Comparison of ENCODE assay signal across 8 cellular contexts in genomic region chr5:217860-218456, GRCh38. TPM values are rescaled to one million over a fixed set of nuclear protein-coding genes. Genes with fewer than 3 reads are reported as not detected.
DNase-seq lines count a peak whose midpoint lies in the region; ATAC-seq and TF ChIP-seq lines count a peak whose summit lies in the region.

A gene with protein sequence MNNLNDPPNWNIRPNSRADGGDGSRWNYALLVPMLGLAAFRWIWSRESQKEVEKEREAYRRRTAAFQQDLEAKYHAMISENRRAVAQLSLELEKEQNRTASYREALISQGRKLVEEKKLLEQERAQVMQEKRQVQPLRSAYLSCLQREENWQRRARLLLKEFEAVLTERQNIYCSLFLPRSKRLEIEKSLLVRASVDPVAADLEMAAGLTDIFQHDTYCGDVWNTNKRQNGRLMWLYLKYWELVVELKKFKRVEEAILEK (minus strand): TSS chr5:218153. CDS start chr5:216849, 1,304 bp downstream.
Gene SDHA, plus strand, starts transcription at chr5:218320. Its CDS starts 36 bp downstream, at chr5:218356.

- peak; percentile 32 for TF ChIP-seq CTCF in HFF-Myc (IDR thresholded peaks at IDR 0.05; ENCODE audit: low read depth, low read length, missing control alignments)
- peak in 2 of 4 experiments; percentile 24 to 63 for TF ChIP-seq CTCF in gastroesophageal sphincter (IDR thresholded peaks at IDR 0.05)
- TF ChIP-seq CTCF in neutrophil (IDR thresholded peaks at IDR 0.05) = no peak

- peak within 1 kb of the TSS; percentile 63 to 98 (median 95) for H3K9ac ChIP-seq in subcutaneous abdominal adipose tissue (ENCODE audit: low read length in 5 of 5)

- H3K36me3 ChIP-seq in SJCRH30 (no peaks in the 10 kb centered on the region), gastroesophageal sphincter (peaks cover 0 to 23% of the 10 kb centered on the region in 2 donors), neutrophil (no peaks in the 10 kb centered on the region), subcutaneous abdominal adipose tissue (ENCODE audit: control insufficient read depth in 5 of 5, insufficient read depth in 5 of 5, low read length in 5 of 5) (peaks cover 0 to 13% (median 8%) of the 10 kb centered on the region in 5 donors)

- H3K4me1 ChIP-seq in SJCRH30 (no peaks in the 10 kb centered on the region), gastroesophageal sphincter (peaks cover 0 to 54% (median 7%) of the 10 kb centered on the region in 3 donors), neutrophil (ENCODE audit: control insufficient read depth in 1 of 2, insufficient read depth in 1 of 2, low read depth in 1 of 2, low read length in 1 of 2) (peaks cover 21 to 25% of the 10 kb centered on the region in 2 experiments), subcutaneous abdominal adipose tissue (ENCODE audit: control insufficient read depth in 5 of 5, insufficient read depth in 5 of 5, low read length in 5 of 5) (peaks cover 2 to 36% (median 30%) of the 10 kb centered on the region in 5 donors)

- H3K27me3 ChIP-seq in SJCRH30 = no peaks in the 10 kb centered on the region
- no peaks in the 10 kb centered on the region for H3K27me3 ChIP-seq in gastroesophageal sphincter
- H3K27me3 ChIP-seq in neutrophil = peaks cover 15% of the 10 kb centered on the region
- no peaks in the 10 kb centered on the region for H3K27me3 ChIP-seq in subcutaneous abdominal adipose tissue (ENCODE audit: control insufficient read depth in 5 of 5, insufficient read depth in 4 of 5, low read length in 5 of 5)

- peak; percentile 99 for ATAC-seq in gastroesophageal sphincter

- no peaks in the 10 kb centered on the region for H3K9me3 ChIP-seq in SJCRH30 (replicated peaks)
- H3K9me3 ChIP-seq in gastroesophageal sphincter = no peaks in the 10 kb centered on the region
- no peaks in the 10 kb centered on the region for H3K9me3 ChIP-seq in neutrophil
- H3K9me3 ChIP-seq in subcutaneous abdominal adipose tissue (ENCODE audit: control insufficient read depth in 5 of 5, low read length in 5 of 5) = no peaks in the 10 kb centered on the region

- peak within 1 kb of the TSS; percentile 67 for H3K27ac ChIP-seq in SJCRH30
- H3K27ac ChIP-seq in gastroesophageal sphincter = peak within 1 kb of the TSS; percentile 82 to 94 (median 88)
- peak within 1 kb of the TSS; percentile 63 for H3K27ac ChIP-seq in neutrophil
- peak within 1 kb of the TSS; percentile 84 for H3K27ac ChIP-seq in subcutaneous abdominal adipose tissue (ENCODE audit: low read depth, low read length)

- TF ChIP-seq EP300 in gastroesophageal sphincter (IDR thresholded peaks at IDR 0.05) = no peak

- DNase-seq in HFF-Myc (ENCODE audit: extremely low read depth, low read depth) = peak; percentile 56
- peak; percentile 87 for DNase-seq in MV-4-11 (lab: John Stamatoyannopoulos, UW)
- DNase-seq in SJCRH30 = peak; percentile 90 to 91
- DNase-seq in activated naive CD4-positive, alpha-beta T cell treated with Interleukin-2 at 50 U/mL for 16 hours = peak; percentile 97

- H3K4me3 ChIP-seq in GM08714 (ENCODE audit: low read length) = peak within 1 kb of the TSS; percentile 92
- H3K4me3 ChIP-seq in HFF-Myc (replicated peaks; ENCODE audit: low read depth, low read length) = peak within 1 kb of the TSS; percentile 93
- H3K4me3 ChIP-seq in SJCRH30 = peak within 1 kb of the TSS; percentile 72
- H3K4me3 ChIP-seq in gastroesophageal sphincter = peak within 1 kb of the TSS; percentile 97 to 99
- peak within 1 kb of the TSS; percentile 72 to 86 for H3K4me3 ChIP-seq in neutrophil (ENCODE audit: low read depth in 1 of 2, low read length in 1 of 2)
- peak within 1 kb of the TSS; percentile 77 to 91 (median 88) for H3K4me3 ChIP-seq in subcutaneous abdominal adipose tissue (ENCODE audit: low read depth in 1 of 5, low read length in 5 of 5)

- TF ChIP-seq POLR2A in gastroesophageal sphincter (IDR thresholded peaks at IDR 0.05) = peak; percentile 87 to 91

- WGBS in gastroesophageal sphincter (ENCODE audit: low coverage in 1 of 2), 2 donors = 0% methylated on average over 5 of the region's 69 CpGs; no CpG with 5 or more reads in 1 of the 2 donors

RNA-seq across cellular contexts. Expression of the first gene that starts in this region (rescaled TPM):
- total RNA-seq in SJCRH30 (2014; rRNA removed; shearing (Covaris generic)) = 2.4 and 2.5 TPM in 2 replicates
- 10 to 100 TPM in 1 of 4 donors, 1 to 10 TPM in 3; 6.5 to 11.7 (median 8.2) TPM for total RNA-seq in gastroesophageal sphincter

RNA-seq across cellular contexts. Expression of gene SDHA, which starts in this region (rescaled TPM):
- total RNA-seq in SJCRH30 (2014; rRNA removed; shearing (Covaris generic)) = 43.2 and 46.1 TPM in 2 replicates
- total RNA-seq in gastroesophageal sphincter = 100 to 1,000 TPM in 2 of 4 donors, 10 to 100 TPM in 2; 85.8 to 149 (median 110) TPM

Comparison
In these comparisons a context has a peak if more than half of its experiments do, and no peak if none do; other contexts are left out.
1. Peak in every context shown above with its lines: DNase-seq, ATAC-seq, H3K4me3 ChIP-seq and H3K27ac ChIP-seq.